Comparison of ENCODE assay signal across 11 cellular contexts in genomic region chr11:13135385-13136271, GRCh38.
DNase-seq lines count a peak whose midpoint lies in the region; ATAC-seq and TF ChIP-seq lines count a peak whose summit lies in the region.
"Had no signal": no experiment of that assay in that cellular context is flagged by ENCODE, and none has a peak within 500 bp of the region (broad histone marks: within the 10 kb centered on the region; RNA-seq: fewer than 3 reads in every experiment).

No MANE protein-coding gene starts in this region.

- no peak overlapping the region for H3K27ac Mint-ChIP-seq in activated T-helper 17 cell treated with anti-CD3 and anti-CD28 coated beads, Interleukin-2, amount 50 U/mL, for 72 hours
- peak overlapping the region in 1 of 7 donors; percentile 20 for H3K27ac Mint-ChIP-seq in CD14-positive monocyte
- H3K27ac Mint-ChIP-seq: activated CD4-positive, alpha-beta memory T cell treated with anti-CD3 and anti-CD28 coated beads, Interleukin-2, amount 10 ng/mL, durations not matched to agents 7 days and 5 days had no signal

- TF ChIP-seq CTCF in breast epithelium (IDR thresholded peaks at IDR 0.05) (no peak), lower leg skin (IDR thresholded peaks at IDR 0.05) (no peak), tibial artery (IDR thresholded peaks at IDR 0.05) (no peak), CD14-positive monocyte (IDR thresholded peaks at IDR 0.05) (no peak)

- H3K27ac ChIP-seq in breast epithelium (peak overlapping the region; percentile 57 to 80), tibial artery (no peak overlapping the region)

- H3K36me3 ChIP-seq in breast epithelium (no peaks in the 10 kb centered on the region), tibial artery (no peaks in the 10 kb centered on the region)

- TF ChIP-seq POLR2A in breast epithelium (IDR thresholded peaks at IDR 0.05), result no peak
- no peak for TF ChIP-seq POLR2A in lower leg skin (IDR thresholded peaks at IDR 0.05)

- peak; percentile 58 for DNase-seq in DMS153 treated with DMSO at 0.1 percent for 48 hours (lab: John Stamatoyannopoulos, UW; ENCODE audit: unreplicated experiment)
- peak; percentile 94 for DNase-seq in NCI-H2029 (lab: John Stamatoyannopoulos, UW)
- peak in 1 of 2 donors; percentile 64 for DNase-seq in breast epithelium (ENCODE audit: low spot score in 2 of 2)
- peak; percentile 78 for DNase-seq in middle frontal gyrus (ENCODE audit: extremely low spot score, low spot score)
- DNase-seq in lower leg skin (ENCODE audit: low spot score in 2 of 2), result no peak
- no peak for DNase-seq in tibial artery
- no peak for DNase-seq in CD14-positive monocyte (ENCODE audit: low spot score)
- DNase-seq: activated CD4-positive, alpha-beta memory T cell treated with anti-CD3 and anti-CD28 coated beads, Interleukin-2, amount 10 ng/mL, durations not matched to agents 7 days and 5 days; NCI-H446 treated with DMSO at 0.1 percent for 48 hours had no signal

- no peak overlapping the region for H3K4me3 Mint-ChIP-seq in activated T-helper 17 cell treated with anti-CD3 and anti-CD28 coated beads, Interleukin-2, amount 50 U/mL, for 72 hours
- H3K4me3 Mint-ChIP-seq in CD14-positive monocyte, result peak overlapping the region in 1 of 2 donors; percentile 2
- H3K4me3 Mint-ChIP-seq: activated CD4-positive, alpha-beta memory T cell treated with anti-CD3 and anti-CD28 coated beads, Interleukin-2, amount 10 ng/mL, durations not matched to agents 7 days and 5 days had no signal

- ATAC-seq in activated T-helper 17 cell treated with anti-CD3 and anti-CD28 coated beads, Interleukin-2, amount 50 U/mL, for 72 hours (replicated peaks), result no peak

- 57 to 62% methylated on average over 3 of the region's 3 CpGs for whole genome bisulfite sequencing in lower leg skin, 2 donors

- H3K27me3 ChIP-seq in breast epithelium (no peaks in the 10 kb centered on the region), tibial artery (no peaks in the 10 kb centered on the region)

- H3K36me3 Mint-ChIP-seq in activated T-helper 17 cell treated with anti-CD3 and anti-CD28 coated beads, Interleukin-2, amount 50 U/mL, for 72 hours (ENCODE audit: low read depth), result no peaks in the 10 kb centered on the region
- H3K36me3 Mint-ChIP-seq in CD14-positive monocyte, result no peaks in the 10 kb centered on the region

- no peaks in the 10 kb centered on the region for H3K9me3 ChIP-seq in breast epithelium
- H3K9me3 ChIP-seq in tibial artery, result no peaks in the 10 kb centered on the region

- peaks cover 3% of the 10 kb centered on the region for H3K9me3 Mint-ChIP-seq in activated T-helper 17 cell treated with anti-CD3 and anti-CD28 coated beads, Interleukin-2, amount 50 U/mL, for 72 hours
- peaks cover 0 to 20% (median 4%) of the 10 kb centered on the region in 7 donors for H3K9me3 Mint-ChIP-seq in CD14-positive monocyte

- H3K4me1 Mint-ChIP-seq in activated T-helper 17 cell treated with anti-CD3 and anti-CD28 coated beads, Interleukin-2, amount 50 U/mL, for 72 hours, result no peaks in the 10 kb centered on the region
- H3K4me1 Mint-ChIP-seq in CD14-positive monocyte, result peaks cover 6% of the 10 kb centered on the region

- intact Hi-C loops in breast epithelium (cut with DNase I; ENCODE audit: low total_unique reads), result no loop called here
- intact Hi-C loops in lower leg skin (cut with DNase I; ENCODE audit: low total_unique reads), result no loop called here
- intact Hi-C loops in tibial artery (cut with DNase I; ENCODE audit: low total_unique reads), result loop anchor here (1.0 kb wide), 1 partner anchor 11 kb away; no protein-coding TSS in a partner anchor
- intact Hi-C loops in CD14-positive monocyte (cut with micrococcal nuclease), result no loop called here

- H3K4me3 ChIP-seq in breast epithelium (no peak overlapping the region), lower leg skin (ENCODE audit: low read depth, poor library complexity, severe bottlenecking) (no peak overlapping the region), tibial artery (no peak overlapping the region)
- H3K4me3 ChIP-seq: skin epidermis had no signal

- H3K4me1 ChIP-seq in breast epithelium (peaks cover 0 to 13% of the 10 kb centered on the region in 2 donors), tibial artery (no peaks in the 10 kb centered on the region)

- peaks cover 27% of the 10 kb centered on the region for H3K27me3 Mint-ChIP-seq in activated T-helper 17 cell treated with anti-CD3 and anti-CD28 coated beads, Interleukin-2, amount 50 U/mL, for 72 hours
- H3K27me3 Mint-ChIP-seq in CD14-positive monocyte (ENCODE audit: low read depth in 3 of 3), result peaks cover 3 to 23% (median 7%) of the 10 kb centered on the region in 3 donors

Comparison
In these comparisons a context has a peak if more than half of its experiments do, and no peak if none do; other contexts are left out.
1. DNase-seq: peak in DMS153 treated with DMSO at 0.1 percent for 48 hours (single experiment), NCI-H2029 (single experiment) and middle frontal gyrus (single experiment); none in lower leg skin (0 of 2), tibial artery (0 of 2) and CD14-positive monocyte (single experiment).
2. H3K27ac ChIP-seq: peak in breast epithelium (2 of 2); none in tibial artery (0 of 2).